8 cellular contexts compared by ENCODE assay signal in the genomic region with DNA sequence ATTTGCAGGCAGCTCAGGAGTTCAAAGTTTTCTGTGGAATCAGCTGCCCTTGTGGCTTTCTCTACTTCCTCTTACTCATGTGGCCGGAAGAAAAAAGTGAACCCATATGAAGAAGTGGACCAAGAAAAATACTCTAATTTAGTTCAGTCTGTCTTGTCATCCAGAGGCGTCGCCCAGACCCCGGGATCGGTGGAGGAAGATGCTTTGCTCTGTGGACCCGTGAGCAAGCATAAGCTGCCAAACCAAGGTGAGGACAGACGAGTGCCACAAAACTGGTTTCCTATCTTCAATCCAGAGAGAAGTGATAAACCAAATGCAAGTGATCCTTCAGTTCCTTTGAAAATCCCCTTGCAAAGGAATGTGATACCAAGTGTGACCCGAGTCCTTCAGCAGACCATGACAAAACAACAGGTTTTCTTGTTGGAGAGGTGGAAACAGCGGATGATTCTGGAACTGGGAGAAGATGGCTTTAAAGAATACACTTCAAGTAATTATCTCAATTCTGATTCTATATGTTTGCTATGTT. TPM values are rescaled to one million over a fixed set of nuclear protein-coding genes. Genes with fewer than 3 reads are reported as not detected.
DNase-seq lines count a peak whose midpoint lies in the region; ATAC-seq and TF ChIP-seq lines count a peak whose summit lies in the region.

No MANE protein-coding gene starts in this region.

- H4K20me1 ChIP-seq in osteoblast (ENCODE audit: insufficient read depth, low read length) = peaks cover 20% of the 10 kb centered on the region

- no peaks in the 10 kb centered on the region for H3K9me3 Mint-ChIP-seq in activated T-cell treated with anti-CD3 and anti-CD28 coated beads, Interleukin-2, amount 50 U/mL, for 72 hours

- peak overlapping the region; percentile 98 to 100 for H3K4me3 Mint-ChIP-seq in activated T-cell treated with anti-CD3 and anti-CD28 coated beads, Interleukin-2, amount 50 U/mL, for 72 hours

- no peak for ATAC-seq in activated T-cell treated with anti-CD3 and anti-CD28 coated beads, Interleukin-2, amount 50 U/mL, for 72 hours (replicated peaks in 1 of 2)
- ATAC-seq in GM18868 (IDR thresholded peaks at IDR 0.05; ENCODE audit: unreplicated experiment) = no peak

- DNase-seq in activated CD4-positive, alpha-beta T cell treated with anti-CD3 and anti-CD28 coated beads for 4 hours = peak; percentile 10 to 14
- DNase-seq in activated CD4-positive, alpha-beta T cell treated with anti-CD3 and anti-CD28 coated beads for 1 hour = no peak
- DNase-seq in MG63 (peak; percentile 19), foreskin melanocyte (peak; percentile 59), osteoblast (ENCODE audit: insufficient read length, low spot score, missing footprints) (peak; percentile 87), NCI-H2196 treated with DMSO at 0.1 percent for 48 hours (lab: John Stamatoyannopoulos, UW; ENCODE audit: unreplicated experiment) (no peak)
- peak; percentile 19 to 31 for DNase-seq in activated T-cell treated with anti-CD3 and anti-CD28 coated beads, Interleukin-2, amount 50 U/mL, for 72 hours

- H3K36me3 Mint-ChIP-seq in activated T-cell treated with anti-CD3 and anti-CD28 coated beads, Interleukin-2, amount 50 U/mL, for 72 hours (ENCODE audit: insufficient read depth in 2 of 2) = peaks cover 25 to 55% of the 10 kb centered on the region in 2 donors

- H3K9me3 ChIP-seq in MG63 = no peaks in the 10 kb centered on the region
- H3K9me3 ChIP-seq in osteoblast (ENCODE audit: low read depth, low read length) = no peaks in the 10 kb centered on the region

- peaks cover 48% of the 10 kb centered on the region for H3K4me1 ChIP-seq in osteoblast (ENCODE audit: insufficient read depth, low read length)

- H3K36me3 ChIP-seq in MG63 (peaks cover 40% of the 10 kb centered on the region), osteoblast (ENCODE audit: insufficient read depth, low read length) (no peaks in the 10 kb centered on the region)

- peak overlapping the region; percentile 99 for H3K27ac ChIP-seq in osteoblast (ENCODE audit: low read depth, low read length)

- H3K27me3 Mint-ChIP-seq in activated T-cell treated with anti-CD3 and anti-CD28 coated beads, Interleukin-2, amount 50 U/mL, for 72 hours (ENCODE audit: low read depth) = no peaks in the 10 kb centered on the region

- H3K4me1 Mint-ChIP-seq in activated T-cell treated with anti-CD3 and anti-CD28 coated beads, Interleukin-2, amount 50 U/mL, for 72 hours (ENCODE audit: low read depth) = peaks cover 57% of the 10 kb centered on the region

- H3K4me2 ChIP-seq in osteoblast (ENCODE audit: insufficient read depth, low read length) = peak overlapping the region; percentile 93

- H3K4me3 ChIP-seq in MG63 = peak overlapping the region; percentile 96
- peak overlapping the region; percentile 84 for H3K4me3 ChIP-seq in osteoblast (ENCODE audit: insufficient read depth, low read length)

- peak overlapping the region; percentile 100 for H3K27ac Mint-ChIP-seq in activated T-cell treated with anti-CD3 and anti-CD28 coated beads, Interleukin-2, amount 50 U/mL, for 72 hours

- peak overlapping the region; percentile 84 for H2AFZ ChIP-seq in osteoblast (ENCODE audit: low read length)

- H3K27me3 ChIP-seq in MG63 (no peaks in the 10 kb centered on the region), osteoblast (ENCODE audit: insufficient read depth, low read length) (no peaks in the 10 kb centered on the region)

- TF ChIP-seq CTCF in osteoblast (IDR thresholded peaks at IDR 0.05; ENCODE audit: extremely low read depth, low read depth, low read length) = no peak

- peaks cover 85% of the 10 kb centered on the region for H3K79me2 ChIP-seq in osteoblast (ENCODE audit: insufficient read depth, low read length)

RNA-seq across cellular contexts. Expression of a gene that starts 1.1 kb away (rescaled TPM):
- total RNA-seq in MG63 (2014; rRNA removed; shearing (Covaris generic); ENCODE audit: low replicate concordance) = 20.6 and 23.5 TPM in 2 replicates
- total RNA-seq in activated T-cell treated with anti-CD3 and anti-CD28 coated beads, Interleukin-2, amount 50 U/mL, for 72 hours = 10 to 100 TPM; 41.1 to 47.0 TPM
- 8.3 and 13.6 TPM in 2 replicates for total RNA-seq in osteoblast

RNA-seq across cellular contexts. Expression of a gene that starts 1.4 kb away (rescaled TPM):
- 78.5 and 99.6 TPM in 2 replicates for total RNA-seq in MG63 (2014; rRNA removed; shearing (Covaris generic); ENCODE audit: low replicate concordance)
- total RNA-seq in activated T-cell treated with anti-CD3 and anti-CD28 coated beads, Interleukin-2, amount 50 U/mL, for 72 hours = 100 to 1,000 TPM; 207 to 208 TPM
- total RNA-seq in osteoblast = 89.9 and 93.7 TPM in 2 replicates

Comparison
In these comparisons a context has a peak if more than half of its experiments do, and no peak if none do; other contexts are left out.
1. DNase-seq: peak in activated CD4-positive, alpha-beta T cell treated with anti-CD3 and anti-CD28 coated beads for 4 hours (2 of 2), MG63 (single experiment), activated T-cell treated with anti-CD3 and anti-CD28 coated beads, Interleukin-2, amount 50 U/mL, for 72 hours (2 of 2), foreskin melanocyte (single experiment) and osteoblast (single experiment); none in activated CD4-positive, alpha-beta T cell treated with anti-CD3 and anti-CD28 coated beads for 1 hour (single experiment) and NCI-H2196 treated with DMSO at 0.1 percent for 48 hours (single experiment).